20 cellular contexts compared by ENCODE assay signal in genomic region chr7:117092801-117093200, GRCh38.
"Had no signal": no experiment of that assay in that cellular context is flagged by ENCODE, and none has a peak within 500 bp of the region (broad histone marks: within the 10 kb centered on the region; RNA-seq: fewer than 3 reads in every experiment).

No MANE protein-coding gene starts in this region.

- H3K4me1 ChIP-seq: prostate gland, right lobe of liver had no signal

- DNase-seq: activated CD4-positive, alpha-beta memory T cell treated with anti-CD3 and anti-CD28 coated beads, Interleukin-2, amount 10 ng/mL, durations not matched to agents 7 days and 5 days; activated CD4-positive, alpha-beta T cell treated with anti-CD3 and anti-CD28 coated beads for 36 hours; activated naive CD4-positive, alpha-beta T cell treated with anti-CD3 and anti-CD28 coated beads, Interleukin-2, amount 10 ng/mL, durations not matched to agents 7 days and 5 days; adrenal gland; cerebellar nuclear complex; dermis blood vessel endothelial cell; endodermal cell; erythroblast; left ventricle myocardium superior; mesenchymal stem cell; nucleus accumbens; right lobe of liver; stimulated activated CD4-positive, alpha-beta T cell treated with anti-CD3 and anti-CD28 coated beads, Interleukin-2, amount 100 ng/mL, for 24 hours; stimulated activated naive B cell treated with anti-CD40 and anti-IgM and Interleukin-4, amounts not matched to agents 10 μg/mL and 1 μg/mL and 100 μg/mL, for 72 hours; trophoblast cell had no signal

- H3K36me3 ChIP-seq: adrenal gland, prostate gland, right lobe of liver had no signal

- H3K27me3 ChIP-seq: adrenal gland, right lobe of liver had no signal

- H3K9me3 ChIP-seq: adrenal gland, prostate gland, right lobe of liver had no signal

- FAIRE-seq: frontal cortex, keratinocyte had no signal

- H3K27ac ChIP-seq: prostate gland, right lobe of liver, VCaP had no signal

- ATAC-seq: activated CD4-positive, alpha-beta T cell treated with anti-CD3 and anti-CD28 coated beads for 36 hours; natural killer cell treated with Interleukin-12 subunit alpha and Interleukin-12 subunit beta and Interleukin-15 and Interleukin-18, amount 100 ng/mL, for 72 hours; right lobe of liver; stimulated activated naive B cell treated with anti-CD40 and anti-IgM and Interleukin-4, amounts not matched to agents 10 μg/mL and 1 μg/mL and 100 μg/mL, for 72 hours had no signal

- H3K4me3 ChIP-seq: adrenal gland, prostate gland, right lobe of liver had no signal
